8 cellular contexts compared by ENCODE assay signal in the genomic region with DNA sequence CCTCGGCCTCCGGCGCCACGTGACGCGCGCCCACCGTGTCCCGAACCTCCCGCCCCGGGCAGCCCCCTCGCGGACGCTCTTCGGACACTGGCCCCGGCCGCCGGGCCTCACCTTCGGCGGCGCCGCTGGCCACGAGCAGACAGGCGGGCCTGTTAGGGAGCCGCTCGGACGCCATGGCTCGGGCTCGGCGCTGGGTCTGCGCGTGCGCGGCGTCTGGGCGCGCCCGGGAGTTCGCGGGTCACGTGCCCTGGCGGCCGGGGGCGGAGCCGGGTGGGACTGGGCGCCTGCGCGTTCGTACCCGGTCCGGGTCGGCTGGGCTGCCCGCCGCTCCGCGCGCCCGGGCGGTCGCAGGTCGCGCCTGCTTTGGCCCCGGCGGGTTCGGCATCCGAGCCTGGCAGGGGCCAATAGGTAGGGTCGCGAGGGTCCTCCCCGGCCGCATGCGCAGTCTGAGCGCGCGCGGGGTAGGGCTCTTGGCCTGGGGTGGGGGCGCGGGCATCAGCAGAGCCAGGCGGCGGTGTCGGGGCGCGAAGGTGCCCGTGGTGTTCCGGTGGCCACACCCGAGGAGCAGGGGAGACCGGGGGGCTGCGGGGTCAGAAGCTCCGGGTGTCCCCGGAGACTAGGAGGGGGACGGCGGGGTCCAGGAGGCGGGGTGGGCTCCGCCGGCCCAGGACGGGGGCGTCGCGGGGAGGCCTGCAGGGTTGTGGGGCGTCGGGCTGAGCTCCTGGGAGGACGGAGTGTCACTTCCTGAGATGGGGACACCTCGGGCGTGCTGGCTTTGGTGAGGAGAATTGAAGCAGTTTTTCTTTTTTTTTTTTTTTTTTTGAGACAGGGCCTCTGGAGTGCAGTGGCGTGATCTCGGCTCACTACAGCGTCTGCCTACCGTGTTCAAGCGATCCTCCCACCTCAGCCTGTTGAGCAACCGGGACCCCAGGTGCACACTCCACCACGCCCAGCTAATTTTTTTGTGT. TPM values are rescaled to one million over a fixed set of nuclear protein-coding genes. Genes with fewer than 3 reads are reported as not detected.
DNase-seq lines count a peak whose midpoint lies in the region; ATAC-seq and TF ChIP-seq lines count a peak whose summit lies in the region.

A gene with protein sequence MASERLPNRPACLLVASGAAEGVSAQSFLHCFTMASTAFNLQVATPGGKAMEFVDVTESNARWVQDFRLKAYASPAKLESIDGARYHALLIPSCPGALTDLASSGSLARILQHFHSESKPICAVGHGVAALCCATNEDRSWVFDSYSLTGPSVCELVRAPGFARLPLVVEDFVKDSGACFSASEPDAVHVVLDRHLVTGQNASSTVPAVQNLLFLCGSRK (minus strand): TSS at position 200 of the 968 bp plus-strand sequence. CDS start 25 bp downstream, at position 175.

- peaks cover 68% of the 10 kb centered on the region for H3K79me2 ChIP-seq in DOHH2 (ENCODE audit: control insufficient read depth, low read length)

- TF ChIP-seq CTCF in DOHH2 (IDR thresholded peaks at IDR 0.05; ENCODE audit: low read depth, low read length, poor library complexity, severe bottlenecking): no peak
- TF ChIP-seq CTCF in nephron (IDR thresholded peaks at IDR 0.05; ENCODE audit: unreplicated experiment in 3 of 3): no peak

- H3K4me2 ChIP-seq in DOHH2 (ENCODE audit: low read length): peak within 1 kb of the TSS; percentile 94

- peak within 1 kb of the TSS; percentile 95 for H3K4me3 ChIP-seq in DOHH2 (ENCODE audit: low read length)

- H3K9me3 ChIP-seq in DOHH2 (ENCODE audit: control insufficient read depth, insufficient read depth, low read length): no peaks in the 10 kb centered on the region

- peak; percentile 69 for ATAC-seq in GM21825 (IDR thresholded peaks at IDR 0.05; ENCODE audit: unreplicated experiment)

- H4K20me1 ChIP-seq in DOHH2 (ENCODE audit: control insufficient read depth, insufficient read depth, low read depth, low read length): no peaks in the 10 kb centered on the region

- intact Hi-C loops in activated T-helper 2 cell treated with anti-CD3 and anti-CD28 coated beads, Interferon-gamma antibody, Interleukin-2, Interleukin-4, amounts not matched to agents 10 μg/mL and 5 μg/mL and 100 μg/mL, durations not matched to agents 14 hours and 24 hours and 36 hours (cut with micrococcal nuclease): loop anchor here (1.0 to 2.0 kb wide), 3 partner anchors 19 to 82 kb away; a partner anchor contains a TSS

- H3K4me1 ChIP-seq in DOHH2 (ENCODE audit: control insufficient read depth, low read length): peaks cover 19% of the 10 kb centered on the region

- peaks cover 19% of the 10 kb centered on the region for H3K4me1 Mint-ChIP-seq in activated T-helper 2 cell treated with anti-CD3 and anti-CD28 coated beads, Interferon-gamma antibody, Interleukin-2, Interleukin-4, amounts not matched to agents 10 μg/mL and 5 μg/mL and 100 μg/mL, durations not matched to agents 14 hours and 24 hours and 36 hours (ENCODE audit: low read depth)
- peaks cover 4% of the 10 kb centered on the region for H3K4me1 Mint-ChIP-seq in nephron
- peaks cover 36% of the 10 kb centered on the region for H3K4me1 Mint-ChIP-seq in stimulated activated naive CD8-positive, alpha-beta T cell treated with anti-CD3 and anti-CD28 coated beads, Interleukin-15, Interleukin-2, amounts not matched to agents 100 ng/mL and 50 ng/mL, for 24 hours (ENCODE audit: low read depth)

- no peaks in the 10 kb centered on the region for H3F3A ChIP-seq in DOHH2 (ENCODE audit: control insufficient read depth, insufficient read depth)

- peak within 1 kb of the TSS; percentile 55 for H3K27ac ChIP-seq in DOHH2 (ENCODE audit: low read depth, low read length)

- peak; percentile 96 for TF ChIP-seq POLR2A in Raji (IDR thresholded peaks at IDR 0.05; ENCODE audit: insufficient read depth, low read depth, low read length)

- H3K36me3 ChIP-seq in DOHH2 (ENCODE audit: control insufficient read depth, low read length): peaks cover 49% of the 10 kb centered on the region

- peak within 1 kb of the TSS; percentile 81 for H3K27ac Mint-ChIP-seq in activated T-helper 2 cell treated with anti-CD3 and anti-CD28 coated beads, Interferon-gamma antibody, Interleukin-2, Interleukin-4, amounts not matched to agents 10 μg/mL and 5 μg/mL and 100 μg/mL, durations not matched to agents 14 hours and 24 hours and 36 hours
- peak within 1 kb of the TSS in 2 of 3 experiments; percentile 58 to 60 for H3K27ac Mint-ChIP-seq in nephron
- peak within 1 kb of the TSS; percentile 86 for H3K27ac Mint-ChIP-seq in stimulated activated naive CD8-positive, alpha-beta T cell treated with anti-CD3 and anti-CD28 coated beads, Interleukin-15, Interleukin-2, amounts not matched to agents 100 ng/mL and 50 ng/mL, for 24 hours

- no peaks in the 10 kb centered on the region for H3K27me3 ChIP-seq in DOHH2 (ENCODE audit: control insufficient read depth, low read length)

- H3K9me3 Mint-ChIP-seq in activated T-helper 2 cell treated with anti-CD3 and anti-CD28 coated beads, Interferon-gamma antibody, Interleukin-2, Interleukin-4, amounts not matched to agents 10 μg/mL and 5 μg/mL and 100 μg/mL, durations not matched to agents 14 hours and 24 hours and 36 hours: no peaks in the 10 kb centered on the region
- no peaks in the 10 kb centered on the region for H3K9me3 Mint-ChIP-seq in nephron
- no peaks in the 10 kb centered on the region for H3K9me3 Mint-ChIP-seq in stimulated activated naive CD8-positive, alpha-beta T cell treated with anti-CD3 and anti-CD28 coated beads, Interleukin-15, Interleukin-2, amounts not matched to agents 100 ng/mL and 50 ng/mL, for 24 hours

- peak within 1 kb of the TSS; percentile 88 for H3K4me3 Mint-ChIP-seq in activated T-helper 2 cell treated with anti-CD3 and anti-CD28 coated beads, Interferon-gamma antibody, Interleukin-2, Interleukin-4, amounts not matched to agents 10 μg/mL and 5 μg/mL and 100 μg/mL, durations not matched to agents 14 hours and 24 hours and 36 hours (ENCODE audit: low read depth)
- peak within 1 kb of the TSS; percentile 83 to 88 (median 86) for H3K4me3 Mint-ChIP-seq in nephron
- peak within 1 kb of the TSS; percentile 91 for H3K4me3 Mint-ChIP-seq in stimulated activated naive CD8-positive, alpha-beta T cell treated with anti-CD3 and anti-CD28 coated beads, Interleukin-15, Interleukin-2, amounts not matched to agents 100 ng/mL and 50 ng/mL, for 24 hours

- H3K36me3 Mint-ChIP-seq in activated T-helper 2 cell treated with anti-CD3 and anti-CD28 coated beads, Interferon-gamma antibody, Interleukin-2, Interleukin-4, amounts not matched to agents 10 μg/mL and 5 μg/mL and 100 μg/mL, durations not matched to agents 14 hours and 24 hours and 36 hours (ENCODE audit: low read depth): peaks cover 27% of the 10 kb centered on the region
- H3K36me3 Mint-ChIP-seq in nephron (ENCODE audit: low read depth): no peaks in the 10 kb centered on the region
- H3K36me3 Mint-ChIP-seq in stimulated activated naive CD8-positive, alpha-beta T cell treated with anti-CD3 and anti-CD28 coated beads, Interleukin-15, Interleukin-2, amounts not matched to agents 100 ng/mL and 50 ng/mL, for 24 hours (ENCODE audit: low read depth): peaks cover 4% of the 10 kb centered on the region

- no peaks in the 10 kb centered on the region for H3K27me3 Mint-ChIP-seq in activated T-helper 2 cell treated with anti-CD3 and anti-CD28 coated beads, Interferon-gamma antibody, Interleukin-2, Interleukin-4, amounts not matched to agents 10 μg/mL and 5 μg/mL and 100 μg/mL, durations not matched to agents 14 hours and 24 hours and 36 hours (ENCODE audit: low read depth)
- H3K27me3 Mint-ChIP-seq in nephron (ENCODE audit: low read depth): peaks cover 6% of the 10 kb centered on the region
- H3K27me3 Mint-ChIP-seq in stimulated activated naive CD8-positive, alpha-beta T cell treated with anti-CD3 and anti-CD28 coated beads, Interleukin-15, Interleukin-2, amounts not matched to agents 100 ng/mL and 50 ng/mL, for 24 hours: no peaks in the 10 kb centered on the region

- H3K9me2 ChIP-seq in DOHH2 (replicated peaks; ENCODE audit: control insufficient read depth, low read length): no peaks in the 10 kb centered on the region

- peak; percentile 83 to 84 for DNase-seq in Kasumi-1 (lab: John Stamatoyannopoulos, UW)
- DNase-seq in activated T-helper 2 cell treated with anti-CD3 and anti-CD28 coated beads, Interferon-gamma antibody, Interleukin-2, Interleukin-4, amounts not matched to agents 10 μg/mL and 5 μg/mL and 100 μg/mL, durations not matched to agents 14 hours and 24 hours and 36 hours (ENCODE audit: low spot score): peak; percentile 93
- peak; percentile 74 for DNase-seq in fibroblast of peridontal ligament (ENCODE audit: extremely low read depth)

RNA-seq across cellular contexts. Expression of the gene that starts here (rescaled TPM):
- total RNA-seq in activated T-helper 2 cell treated with anti-CD3 and anti-CD28 coated beads, Interferon-gamma antibody, Interleukin-2, Interleukin-4, amounts not matched to agents 10 μg/mL and 5 μg/mL and 100 μg/mL, durations not matched to agents 14 hours and 24 hours and 36 hours: 68.0 and 75.2 TPM in 2 replicates

Comparison
In these comparisons a context has a peak if more than half of its experiments do, and no peak if none do; other contexts are left out.
1. Peak in every context shown above with its lines: DNase-seq, ATAC-seq, H3K4me3 ChIP-seq and H3K27ac ChIP-seq.